7 cellular contexts compared by ENCODE assay signal in genomic region chr11:72721689-72722049, GRCh38. TPM values are rescaled to one million over a fixed set of nuclear protein-coding genes. Genes with fewer than 3 reads are reported as not detected.
DNase-seq lines count a peak whose midpoint lies in the region; ATAC-seq and TF ChIP-seq lines count a peak whose summit lies in the region.

No MANE protein-coding gene starts in this region.

- TF ChIP-seq EP300 in tibial nerve (IDR thresholded peaks at IDR 0.05), result no peak

- WGBS in tibial nerve, 2 donors, result 16 to 28% methylated on average over 13 of the region's 13 CpGs

- TF ChIP-seq CTCF in VCaP (conservative IDR thresholded peaks at IDR 0.05), result no peak
- no peak for TF ChIP-seq CTCF in colonic mucosa (IDR thresholded peaks at IDR 0.05)
- TF ChIP-seq CTCF in tibial nerve (IDR thresholded peaks at IDR 0.05), result no peak

- H3K4me3 ChIP-seq in colonic mucosa (peak overlapping the region; percentile 44), muscle layer of colon (ENCODE audit: low read depth in 1 of 2, low read length in 2 of 2) (peak overlapping the region; percentile 51 to 82), tibial nerve (peak overlapping the region; percentile 41 to 66 (median 57))

- H3K27me3 ChIP-seq in colonic mucosa (no peaks in the 10 kb centered on the region), muscle layer of colon (ENCODE audit: control insufficient read depth in 1 of 2, insufficient read depth in 2 of 2, low read length in 2 of 2) (no peaks in the 10 kb centered on the region), tibial nerve (no peaks in the 10 kb centered on the region)

- intact Hi-C loops in colonic mucosa (cut with DNase I), result loop anchor here (5.0 kb wide), 1 partner anchor 456 kb away; no protein-coding TSS in a partner anchor

- H3K27ac ChIP-seq in VCaP, result peak overlapping the region; percentile 93
- H3K27ac ChIP-seq in colonic mucosa, result peak overlapping the region; percentile 86
- peak overlapping the region; percentile 66 for H3K27ac ChIP-seq in muscle layer of colon (ENCODE audit: low read depth, low read length)
- H3K27ac ChIP-seq in tibial nerve, result peak overlapping the region; percentile 72 to 91 (median 86)

- H3K4me1 ChIP-seq in colonic mucosa (peaks cover 23% of the 10 kb centered on the region), muscle layer of colon (ENCODE audit: insufficient read depth, low read length) (peaks cover 48% of the 10 kb centered on the region), tibial nerve (peaks cover 0 to 97% (median 42%) of the 10 kb centered on the region in 4 donors)

- no peak for TF ChIP-seq POLR2A in tibial nerve (IDR thresholded peaks at IDR 0.05)

- H3K36me3 ChIP-seq in colonic mucosa, result no peaks in the 10 kb centered on the region
- no peaks in the 10 kb centered on the region for H3K36me3 ChIP-seq in muscle layer of colon (ENCODE audit: insufficient read depth, low read length)
- H3K36me3 ChIP-seq in tibial nerve, result peaks cover 0 to 28% (median 0%) of the 10 kb centered on the region in 3 donors

- H3K9ac ChIP-seq in colonic mucosa (ENCODE audit: low read depth in 2 of 2, low read length in 2 of 2), result peak overlapping the region; percentile 88 to 91
- peak overlapping the region; percentile 59 for H3K9ac ChIP-seq in muscle layer of colon (ENCODE audit: low read length)

- ATAC-seq in HG03135 (IDR thresholded peaks at IDR 0.05; ENCODE audit: unreplicated experiment) (peak; percentile 3), GM21723 (IDR thresholded peaks at IDR 0.05; ENCODE audit: unreplicated experiment) (no peak)

- no peaks in the 10 kb centered on the region for H3K9me3 ChIP-seq in colonic mucosa
- no peaks in the 10 kb centered on the region for H3K9me3 ChIP-seq in muscle layer of colon (ENCODE audit: low read length)
- H3K9me3 ChIP-seq in tibial nerve, result no peaks in the 10 kb centered on the region

- peak; percentile 62 for DNase-seq in colonic mucosa
- no peak for DNase-seq in tibial nerve (ENCODE audit: low spot score in 2 of 2)
- no peak for DNase-seq in GM19240 (ENCODE audit: insufficient read length, low spot score)

RNA-seq across cellular contexts. Expression of gene ARAP1, which starts 30.5 kb away (rescaled TPM):
- total RNA-seq in colonic mucosa, result 10 to 100 TPM; 70.4 to 89.8 TPM
- total RNA-seq in tibial nerve, result 100 to 1,000 TPM; 104 to 151 (median 149) TPM

RNA-seq across cellular contexts. Expression of gene PDE2A, which starts 47.4 kb away (rescaled TPM):
- 1 to 10 TPM; 5.6 to 8.9 TPM for total RNA-seq in colonic mucosa
- total RNA-seq in tibial nerve, result 10 to 100 TPM; 30.3 to 75.7 (median 43.1) TPM
